ENCODE assay signal across 1 cellular context in genomic region chr2:196259507-196260481, GRCh38.
TF ChIP-seq lines count a peak whose summit lies in the region.

No MANE protein-coding gene starts in this region.

TF ChIP-seq in K562, 482 proteins besides CTCF, POLR2A, EP300 and RAD21 (continued from another document and continues in another):
- no peak; the same call in 1 of the 2 replicates for TF ChIP-seq ZBTB40 (IDR thresholded peaks at IDR 0.05)
- no peak for TF ChIP-seq ZBTB40 (CRISPR knock-in tag; IDR thresholded peaks at IDR 0.05)
- no peak for TF ChIP-seq ZNF436 (CRISPR knock-in tag; IDR thresholded peaks at IDR 0.05)
- no peak for TF ChIP-seq MLX (CRISPR knock-in tag; conservative IDR thresholded peaks at IDR 0.05)
- TF ChIP-seq, protein P1, sequence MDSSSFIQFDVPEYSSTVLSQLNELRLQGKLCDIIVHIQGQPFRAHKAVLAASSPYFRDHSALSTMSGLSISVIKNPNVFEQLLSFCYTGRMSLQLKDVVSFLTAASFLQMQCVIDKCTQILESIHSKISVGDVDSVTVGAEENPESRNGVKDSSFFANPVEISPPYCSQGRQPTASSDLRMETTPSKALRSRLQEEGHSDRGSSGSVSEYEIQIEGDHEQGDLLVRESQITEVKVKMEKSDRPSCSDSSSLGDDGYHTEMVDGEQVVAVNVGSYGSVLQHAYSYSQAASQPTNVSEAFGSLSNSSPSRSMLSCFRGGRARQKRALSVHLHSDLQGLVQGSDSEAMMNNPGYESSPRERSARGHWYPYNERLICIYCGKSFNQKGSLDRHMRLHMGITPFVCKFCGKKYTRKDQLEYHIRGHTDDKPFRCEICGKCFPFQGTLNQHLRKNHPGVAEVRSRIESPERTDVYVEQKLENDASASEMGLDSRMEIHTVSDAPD (CRISPR knock-in tag; IDR thresholded peaks at IDR 0.05), result no peak
- TF ChIP-seq SRF (CRISPR knock-in tag; IDR thresholded peaks at IDR 0.05), result peak in 1 of 2 experiments; percentile 45; a peak in 1 of 4 replicates
- no peak for TF ChIP-seq MXD1 (CRISPR knock-in tag; IDR thresholded peaks at IDR 0.05; ENCODE audit: borderline replicate concordance, poor library complexity, severe bottlenecking)
- no peak for TF ChIP-seq FUS (optimal IDR thresholded peaks at IDR 0.05; ENCODE audit: low read depth, low read length)
- TF ChIP-seq DPF2 (IDR thresholded peaks at IDR 0.05), result peak; percentile 80
- TF ChIP-seq ZBTB7A (IDR thresholded peaks at IDR 0.05; ENCODE audit: borderline replicate concordance, control insufficient read depth, low read depth, low read length), result no peak
- TF ChIP-seq ZNF143 (CRISPR knock-in tag; IDR thresholded peaks at IDR 0.05), result no peak
- peak; percentile 71; the same call in 1 of the 2 replicates for TF ChIP-seq CREM (IDR thresholded peaks at IDR 0.05; ENCODE audit: low read depth)
- TF ChIP-seq CBFA2T3 (IDR thresholded peaks at IDR 0.05), result peak; percentile 79
- TF ChIP-seq LEF1 (IDR thresholded peaks at IDR 0.05), result peak; percentile 80
- TF ChIP-seq L3MBTL2 (IDR thresholded peaks at IDR 0.05), result peak; percentile 59
- TF ChIP-seq CBFA2T2 (conservative IDR thresholded peaks at IDR 0.05), result peak; percentile 52; the same call in 1 of the 2 replicates
- TF ChIP-seq ZNF24 (IDR thresholded peaks at IDR 0.05), result no peak
- TF ChIP-seq, protein P2, sequence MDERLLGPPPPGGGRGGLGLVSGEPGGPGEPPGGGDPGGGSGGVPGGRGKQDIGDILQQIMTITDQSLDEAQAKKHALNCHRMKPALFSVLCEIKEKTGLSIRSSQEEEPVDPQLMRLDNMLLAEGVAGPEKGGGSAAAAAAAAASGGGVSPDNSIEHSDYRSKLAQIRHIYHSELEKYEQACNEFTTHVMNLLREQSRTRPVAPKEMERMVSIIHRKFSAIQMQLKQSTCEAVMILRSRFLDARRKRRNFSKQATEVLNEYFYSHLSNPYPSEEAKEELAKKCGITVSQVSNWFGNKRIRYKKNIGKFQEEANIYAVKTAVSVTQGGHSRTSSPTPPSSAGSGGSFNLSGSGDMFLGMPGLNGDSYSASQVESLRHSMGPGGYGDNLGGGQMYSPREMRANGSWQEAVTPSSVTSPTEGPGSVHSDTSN (CRISPR knock-in tag; IDR thresholded peaks at IDR 0.05; ENCODE audit: low read depth), result no peak
- TF ChIP-seq, protein P2 (tag; conservative IDR thresholded peaks at IDR 0.05; ENCODE audit: low read depth), result peak; percentile 65
- no peak for TF ChIP-seq ZNF316 (IDR thresholded peaks at IDR 0.05)
- no peak for TF ChIP-seq ZNF584 (CRISPR knock-in tag; IDR thresholded peaks at IDR 0.05; ENCODE audit: low read depth)
- TF ChIP-seq XRCC3 (IDR thresholded peaks at IDR 0.05), result no peak
- no peak for TF ChIP-seq MIER1 (IDR thresholded peaks at IDR 0.05; ENCODE audit: low read depth)
- TF ChIP-seq ARID1B (IDR thresholded peaks at IDR 0.05), result peak; percentile 84
- TF ChIP-seq ZNF12 (CRISPR knock-in tag; IDR thresholded peaks at IDR 0.05), result peak; percentile 61; the same call in 1 of the 2 replicates
- TF ChIP-seq NCOA6 (IDR thresholded peaks at IDR 0.05), result no peak
- TF ChIP-seq TEAD2 (tag; IDR thresholded peaks at IDR 0.05), result no peak
- no peak for TF ChIP-seq BRF1 (IDR thresholded peaks at IDR 0.05; ENCODE audit: borderline replicate concordance, extremely low read depth, insufficient read length)
- 0 out of 2 replicates have a peak, but pooled peaks have one; percentile 10 for TF ChIP-seq ZNF75A (CRISPR knock-in tag; IDR thresholded peaks at IDR 0.05)
- TF ChIP-seq ARID3B (CRISPR knock-in tag; IDR thresholded peaks at IDR 0.05; ENCODE audit: borderline replicate concordance), result no peak
- TF ChIP-seq FOXK2 (conservative IDR thresholded peaks at IDR 0.05 in 1 of 2, IDR thresholded peaks at IDR 0.05 in 1 of 2; ENCODE audit: low read depth in 2 of 2), result no peak; a peak in 1 of 4 replicates
- TF ChIP-seq VEZF1 (CRISPR knock-in tag; IDR thresholded peaks at IDR 0.05), result peak; percentile 39
- TF ChIP-seq CBX3 (IDR thresholded peaks at IDR 0.05; ENCODE audit: borderline replicate concordance in 1 of 2, low read length in 2 of 2), result no peak
- 0 out of 2 replicates have a peak, but pooled peaks have one; percentile 17 for TF ChIP-seq MTA2 (IDR thresholded peaks at IDR 0.05; ENCODE audit: low read depth)
- no peak for TF ChIP-seq COPS2 (conservative IDR thresholded peaks at IDR 0.05)
- no peak for TF ChIP-seq ZBTB17 (CRISPR knock-in tag; IDR thresholded peaks at IDR 0.05)
- TF ChIP-seq TEAD1 (CRISPR knock-in tag; IDR thresholded peaks at IDR 0.05), result no peak
- no peak for TF ChIP-seq KHSRP (IDR thresholded peaks at IDR 0.05)
- TF ChIP-seq, protein P3, sequence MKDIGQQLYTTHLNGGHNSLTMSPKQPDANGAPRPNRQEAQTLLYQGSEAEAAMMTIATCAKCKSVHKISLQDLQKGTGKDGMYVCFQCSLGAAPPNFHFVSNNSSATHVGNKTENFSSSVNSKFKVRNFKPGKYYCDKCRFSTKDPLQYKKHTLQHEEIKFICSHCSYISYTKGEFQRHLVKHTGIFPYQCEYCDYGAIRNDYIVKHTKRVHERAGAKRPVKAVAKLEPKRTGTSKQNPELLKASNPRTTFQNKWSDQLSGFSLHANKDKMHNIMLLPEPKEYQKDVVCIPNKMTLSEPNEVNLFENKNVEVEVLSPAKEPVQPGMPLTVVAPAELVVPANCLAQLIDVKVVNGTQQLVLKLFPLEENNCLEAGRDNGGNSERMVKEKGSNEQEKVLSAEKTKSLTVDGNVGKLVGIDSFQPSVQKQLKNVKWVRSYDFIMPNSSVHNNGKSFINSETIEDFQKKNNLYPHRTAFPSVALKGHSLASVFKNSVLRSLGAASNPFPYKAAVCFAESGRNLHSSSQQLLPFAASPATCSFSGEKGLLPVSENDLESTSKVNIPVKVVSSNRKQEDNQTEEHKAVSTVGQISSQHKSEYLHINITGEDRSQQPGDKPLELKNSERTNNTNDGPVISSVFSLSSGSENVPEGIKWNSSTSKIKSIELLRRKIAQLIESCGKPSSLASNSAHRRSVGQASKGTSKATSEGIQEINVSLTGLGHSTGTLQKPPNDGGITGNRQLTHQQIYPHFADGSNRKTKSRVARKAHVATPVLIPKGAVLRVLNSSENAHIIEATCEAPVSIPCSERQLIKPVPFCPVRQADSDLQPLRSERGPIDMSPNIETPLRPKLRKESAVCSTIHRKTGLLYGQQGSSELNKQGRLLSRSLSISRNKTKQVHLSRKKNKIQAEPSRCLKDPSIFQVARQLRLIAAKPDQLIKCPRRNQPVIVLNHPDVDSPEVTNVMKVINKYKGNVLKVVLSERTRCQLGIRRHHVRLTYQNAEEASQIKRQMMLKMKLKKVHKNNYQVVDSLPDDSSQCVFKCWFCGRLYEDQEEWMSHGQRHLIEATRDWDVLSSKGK (CRISPR knock-in tag; IDR thresholded peaks at IDR 0.05), result no peak
- TF ChIP-seq BRD4 (IDR thresholded peaks at IDR 0.05), result no peak
- no peak for TF ChIP-seq CC2D1A (IDR thresholded peaks at IDR 0.05)
- 0 out of 2 replicates have a peak, but pooled peaks have one; percentile 47 for TF ChIP-seq ZNF644 (tag; IDR thresholded peaks at IDR 0.05; ENCODE audit: low read depth)
